ENCODE assay signal across 8 cellular contexts in genomic region chr4:154332681-154333421, GRCh38.
DNase-seq lines count a peak whose midpoint lies in the region; ATAC-seq and TF ChIP-seq lines count a peak whose summit lies in the region.

No MANE protein-coding gene starts in this region.

- no peaks in the 10 kb centered on the region for H4K20me1 ChIP-seq in OCI-LY3 (ENCODE audit: insufficient read depth, low read length)

- H3K36me3 ChIP-seq in OCI-LY3 (replicated peaks; ENCODE audit: low read depth, low read length): no peaks in the 10 kb centered on the region

- H2AFZ ChIP-seq in OCI-LY3 (ENCODE audit: low read depth, low read length): peak overlapping the region; percentile 91

- peak overlapping the region; percentile 58 for H3K9ac ChIP-seq in OCI-LY3 (ENCODE audit: low read length)

- peak; percentile 84 for ATAC-seq in HG02798 (IDR thresholded peaks at IDR 0.05; ENCODE audit: poor library complexity, unreplicated experiment)

- peak overlapping the region; percentile 76 for H3K4me3 ChIP-seq in OCI-LY3 (ENCODE audit: low read length)
- peak overlapping the region; percentile 14 for H3K4me3 ChIP-seq in iPS-11a (ENCODE audit: low read depth, low read length)

- DNase-seq in activated naive CD4-positive, alpha-beta T cell treated with Interleukin-2 at 50 U/mL for 16 hours: peak; percentile 45
- DNase-seq in stimulated activated CD4-positive, alpha-beta T cell treated with anti-CD3 and anti-CD28 coated beads, Interleukin-15, amount 100 ng/mL, for 48 hours (ENCODE audit: low read depth in 2 of 2): peak; percentile 43 to 53
- DNase-seq in DMS114 treated with DMSO at 0.1 percent for 48 hours (lab: John Stamatoyannopoulos, UW; ENCODE audit: unreplicated experiment) (no peak), NCI-H446 (lab: John Stamatoyannopoulos, UW) (no peak)

- H3K27ac ChIP-seq in OCI-LY3 (ENCODE audit: low read length): no peak overlapping the region

- peaks cover 14% of the 10 kb centered on the region for H3K4me1 ChIP-seq in OCI-LY3 (ENCODE audit: low read length)

- peaks cover 20% of the 10 kb centered on the region for H3K27me3 ChIP-seq in OCI-LY3 (ENCODE audit: low read depth, low read length)

- H3K4me2 ChIP-seq in OCI-LY3 (ENCODE audit: low read length): peak overlapping the region; percentile 81

- TF ChIP-seq CTCF in GM12873 (IDR thresholded peaks at IDR 0.05; ENCODE audit: insufficient read depth, low read depth, low read length, missing control alignments) (peak; percentile 35), OCI-LY3 (IDR thresholded peaks at IDR 0.05; ENCODE audit: low read depth, low read length) (peak; percentile 55)

- no peaks in the 10 kb centered on the region for H3K79me2 ChIP-seq in OCI-LY3 (ENCODE audit: low read length)

- H3K9me3 ChIP-seq in OCI-LY3 (ENCODE audit: insufficient read depth, low read length): no peaks in the 10 kb centered on the region

Comparison
In these comparisons a context has a peak if more than half of its experiments do, and no peak if none do; other contexts are left out.
1. DNase-seq: peak in activated naive CD4-positive, alpha-beta T cell treated with Interleukin-2 at 50 U/mL for 16 hours (single experiment) and stimulated activated CD4-positive, alpha-beta T cell treated with anti-CD3 and anti-CD28 coated beads, Interleukin-15, amount 100 ng/mL, for 48 hours (2 of 2); none in DMS114 treated with DMSO at 0.1 percent for 48 hours (single experiment) and NCI-H446 (0 of 2).